9 cellular contexts compared by ENCODE assay signal in genomic region chr2:197130318-197130717, GRCh38.
DNase-seq lines count a peak whose midpoint lies in the region; ATAC-seq and TF ChIP-seq lines count a peak whose summit lies in the region.
"Had no signal": no experiment of that assay in that cellular context is flagged by ENCODE, and none has a peak within 500 bp of the region (broad histone marks: within the 10 kb centered on the region; RNA-seq: fewer than 3 reads in every experiment).

No MANE protein-coding gene starts in this region.

- peak; percentile 79 for ATAC-seq in HG02798 (IDR thresholded peaks at IDR 0.05; ENCODE audit: poor library complexity, unreplicated experiment)
- peak; percentile 74 to 84 for ATAC-seq in stimulated activated naive B cell treated with anti-CD40 and anti-IgM and Interleukin-4, amounts not matched to agents 10 μg/mL and 1 μg/mL and 100 μg/mL, for 72 hours (replicated peaks)
- ATAC-seq: A549 had no signal

- no peaks in the 10 kb centered on the region for H3F3A ChIP-seq in OCI-LY1 (ENCODE audit: insufficient read depth, low read length)

- H3K27ac ChIP-seq in OCI-LY1 (ENCODE audit: low read depth, low read length, poor library complexity, severe bottlenecking) (peak overlapping the region; percentile 95), esophagus muscularis mucosa (replicated peaks in 1 of 4) (peak overlapping the region in 2 of 4 donors; percentile 4 to 38)
- H3K27ac ChIP-seq: A549 had no signal

- H3K9me3 ChIP-seq in OCI-LY1 (ENCODE audit: low read length) (no peaks in the 10 kb centered on the region), esophagus muscularis mucosa (no peaks in the 10 kb centered on the region)
- H3K9me3 ChIP-seq: A549 had no signal

- H3K36me3 Mint-ChIP-seq in activated CD4-positive, alpha-beta T cell treated with anti-CD3 and anti-CD28 coated beads, Interleukin-2, amount 10 ng/mL, durations not matched to agents 7 days and 5 days (ENCODE audit: low read depth) = peaks cover 68% of the 10 kb centered on the region
- peaks cover 49 to 50% of the 10 kb centered on the region in 2 donors for H3K36me3 Mint-ChIP-seq in stimulated activated naive B cell treated with anti-CD40 and anti-IgM and Interleukin-4, amounts not matched to agents 10 μg/mL and 1 μg/mL and 100 μg/mL, for 72 hours

- H3K9me3 Mint-ChIP-seq in activated CD4-positive, alpha-beta T cell treated with anti-CD3 and anti-CD28 coated beads, Interleukin-2, amount 10 ng/mL, durations not matched to agents 7 days and 5 days = peaks cover 9% of the 10 kb centered on the region
- H3K9me3 Mint-ChIP-seq in stimulated activated naive B cell treated with anti-CD40 and anti-IgM and Interleukin-4, amounts not matched to agents 10 μg/mL and 1 μg/mL and 100 μg/mL, for 72 hours = peaks cover 0 to 3% of the 10 kb centered on the region in 2 donors

- peak overlapping the region; percentile 67 for H3K27ac Mint-ChIP-seq in activated CD4-positive, alpha-beta T cell treated with anti-CD3 and anti-CD28 coated beads, Interleukin-2, amount 10 ng/mL, durations not matched to agents 7 days and 5 days
- H3K27ac Mint-ChIP-seq in stimulated activated naive B cell treated with anti-CD40 and anti-IgM and Interleukin-4, amounts not matched to agents 10 μg/mL and 1 μg/mL and 100 μg/mL, for 72 hours = peak overlapping the region; percentile 98

- H3K27me3 ChIP-seq in OCI-LY1 (ENCODE audit: insufficient read depth, low read length) = no peaks in the 10 kb centered on the region
- no peaks in the 10 kb centered on the region for H3K27me3 ChIP-seq in esophagus muscularis mucosa

- H3K4me2 ChIP-seq in OCI-LY1 (ENCODE audit: low read length) = peak overlapping the region; percentile 52
- H3K4me2 ChIP-seq: A549 had no signal

- H3K4me3 ChIP-seq in OCI-LY1 (ENCODE audit: low read depth, low read length, poor library complexity, severe bottlenecking) (peak overlapping the region; percentile 35), esophagus muscularis mucosa (no peak overlapping the region)
- H3K4me3 ChIP-seq: A549 had no signal

- peak overlapping the region; percentile 6 for H3K4me3 Mint-ChIP-seq in activated CD4-positive, alpha-beta T cell treated with anti-CD3 and anti-CD28 coated beads, Interleukin-2, amount 10 ng/mL, durations not matched to agents 7 days and 5 days
- H3K4me3 Mint-ChIP-seq in stimulated activated naive B cell treated with anti-CD40 and anti-IgM and Interleukin-4, amounts not matched to agents 10 μg/mL and 1 μg/mL and 100 μg/mL, for 72 hours = peak overlapping the region; percentile 44 to 66

- H3K79me2 ChIP-seq in OCI-LY1 (ENCODE audit: insufficient read depth, low read length) = no peaks in the 10 kb centered on the region

- no peaks in the 10 kb centered on the region for H3K27me3 Mint-ChIP-seq in activated CD4-positive, alpha-beta T cell treated with anti-CD3 and anti-CD28 coated beads, Interleukin-2, amount 10 ng/mL, durations not matched to agents 7 days and 5 days
- no peaks in the 10 kb centered on the region for H3K27me3 Mint-ChIP-seq in stimulated activated naive B cell treated with anti-CD40 and anti-IgM and Interleukin-4, amounts not matched to agents 10 μg/mL and 1 μg/mL and 100 μg/mL, for 72 hours

- H4K20me1 ChIP-seq in OCI-LY1 (ENCODE audit: insufficient read depth, low read length) = no peaks in the 10 kb centered on the region

- no peaks in the 10 kb centered on the region for H3K9me2 ChIP-seq in OCI-LY1 (ENCODE audit: low read depth, low read length)

- CTCF ChIA-PET in activated CD4-positive, alpha-beta T cell treated with anti-CD3 and anti-CD28 coated beads, Interleukin-2, amount 10 ng/mL, durations not matched to agents 7 days and 5 days (lab: Charles Lee) = interaction anchor here (1.2 kb wide), 1 partner anchor 62 kb away, joined by 3 read pairs; no protein-coding TSS in a partner anchor

- DNase-seq in activated CD4-positive, alpha-beta T cell treated with anti-CD3 and anti-CD28 coated beads, Interleukin-2, amount 10 ng/mL, durations not matched to agents 7 days and 5 days = peak; percentile 56
- no peak for DNase-seq in activated CD4-positive, alpha-beta T cell treated with anti-CD3 and anti-CD28 coated beads, Interleukin-2, amount 50 U/mL, for 4 hours
- DNase-seq in stimulated activated naive B cell treated with anti-CD40 and anti-IgM and Interleukin-4, amounts not matched to agents 10 μg/mL and 1 μg/mL and 100 μg/mL, for 72 hours = no peak
- DNase-seq in NCI-H2171 treated with DMSO at 0.1 percent for 48 hours (lab: John Stamatoyannopoulos, UW) (no peak), esophagus muscularis mucosa (ENCODE audit: extremely low spot score) (no peak), COR-L47 (lab: John Stamatoyannopoulos, UW) (no peak)

- WGBS in esophagus muscularis mucosa = 63% methylated on average over 6 of the region's 6 CpGs

- POLR2A ChIA-PET in activated CD4-positive, alpha-beta T cell treated with anti-CD3 and anti-CD28 coated beads, Interleukin-2, amount 10 ng/mL, durations not matched to agents 7 days and 5 days (lab: Charles Lee) = no interaction called here

- peaks cover 17% of the 10 kb centered on the region; the same call in 1 of the 2 replicates for H3K36me3 ChIP-seq in OCI-LY1 (ENCODE audit: insufficient read depth, low read length)
- H3K36me3 ChIP-seq in esophagus muscularis mucosa = peaks cover 0 to 3% (median 0%) of the 10 kb centered on the region in 4 donors

- H3K4me1 ChIP-seq in OCI-LY1 (ENCODE audit: insufficient read depth, low read length, severe bottlenecking) (peaks cover 41% of the 10 kb centered on the region), esophagus muscularis mucosa (peaks cover 0 to 62% (median 44%) of the 10 kb centered on the region in 4 donors)
- H3K4me1 ChIP-seq: A549 had no signal

- intact Hi-C loops in esophagus muscularis mucosa (cut with DNase I) = no loop called here

- H3K9ac ChIP-seq in OCI-LY1 (ENCODE audit: low read length) = peak overlapping the region; percentile 57

- H3K4me1 Mint-ChIP-seq in activated CD4-positive, alpha-beta T cell treated with anti-CD3 and anti-CD28 coated beads, Interleukin-2, amount 10 ng/mL, durations not matched to agents 7 days and 5 days = peaks cover 67% of the 10 kb centered on the region
- H3K4me1 Mint-ChIP-seq in stimulated activated naive B cell treated with anti-CD40 and anti-IgM and Interleukin-4, amounts not matched to agents 10 μg/mL and 1 μg/mL and 100 μg/mL, for 72 hours = peaks cover 38 to 69% of the 10 kb centered on the region in 2 donors

- no peak for TF ChIP-seq POLR2A in esophagus muscularis mucosa (IDR thresholded peaks at IDR 0.05; ENCODE audit: low read depth)

- H2AFZ ChIP-seq in OCI-LY1 (ENCODE audit: low read length) = no peak overlapping the region

- TF ChIP-seq CTCF in OCI-LY1 (IDR thresholded peaks at IDR 0.05; ENCODE audit: low read length) = no peak
- no peak for TF ChIP-seq CTCF in esophagus muscularis mucosa (IDR thresholded peaks at IDR 0.05)

- TF ChIP-seq EP300 in esophagus muscularis mucosa (IDR thresholded peaks at IDR 0.05) = no peak
